In the genomic region with DNA sequence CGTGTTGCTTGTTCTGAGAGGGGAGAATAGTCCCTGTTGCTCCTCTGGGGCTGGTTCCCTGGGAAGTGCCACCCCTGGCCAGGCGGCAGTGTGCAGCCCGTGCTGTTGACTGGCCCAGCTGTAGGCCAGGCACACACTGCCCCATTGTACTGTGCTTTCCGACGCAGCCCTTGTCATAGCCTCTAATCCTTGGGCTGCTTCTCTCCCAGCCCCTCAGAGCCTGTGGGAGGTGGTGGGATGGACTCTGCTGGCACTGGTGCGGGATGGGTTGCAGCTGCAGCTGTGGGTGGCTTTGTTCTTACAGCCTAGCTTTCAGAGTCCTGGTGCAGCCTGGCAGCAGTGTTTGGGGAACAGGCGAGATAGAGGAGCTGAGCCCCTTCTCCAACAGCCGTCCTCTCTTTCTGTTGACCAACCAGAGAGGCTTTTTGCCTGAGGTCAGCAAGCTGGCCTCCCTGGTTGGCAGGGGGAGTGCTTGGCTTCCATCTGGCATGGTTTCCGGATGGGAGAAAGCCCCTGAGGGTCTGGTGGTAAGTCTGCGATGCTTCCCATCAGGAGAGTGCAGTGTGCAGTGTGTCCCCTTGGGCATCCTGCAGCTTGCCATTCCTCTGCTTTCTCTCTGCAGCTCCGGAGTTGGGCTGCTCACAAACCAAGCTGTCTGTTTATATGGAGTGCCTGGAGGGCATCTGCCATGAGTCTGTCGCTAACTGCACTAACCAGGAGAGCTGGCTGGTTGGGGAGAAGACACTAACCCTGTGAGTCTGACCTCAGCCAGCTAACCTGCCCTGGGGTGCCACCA, we compare ENCODE assay signal across 1 cellular context.
TF ChIP-seq lines count a peak whose summit lies in the region.

No MANE protein-coding gene starts in this region.

TF ChIP-seq in GM23338, 12 proteins besides CTCF, POLR2A, EP300 and RAD21 (continued from another document):
- TF ChIP-seq, protein P1, sequence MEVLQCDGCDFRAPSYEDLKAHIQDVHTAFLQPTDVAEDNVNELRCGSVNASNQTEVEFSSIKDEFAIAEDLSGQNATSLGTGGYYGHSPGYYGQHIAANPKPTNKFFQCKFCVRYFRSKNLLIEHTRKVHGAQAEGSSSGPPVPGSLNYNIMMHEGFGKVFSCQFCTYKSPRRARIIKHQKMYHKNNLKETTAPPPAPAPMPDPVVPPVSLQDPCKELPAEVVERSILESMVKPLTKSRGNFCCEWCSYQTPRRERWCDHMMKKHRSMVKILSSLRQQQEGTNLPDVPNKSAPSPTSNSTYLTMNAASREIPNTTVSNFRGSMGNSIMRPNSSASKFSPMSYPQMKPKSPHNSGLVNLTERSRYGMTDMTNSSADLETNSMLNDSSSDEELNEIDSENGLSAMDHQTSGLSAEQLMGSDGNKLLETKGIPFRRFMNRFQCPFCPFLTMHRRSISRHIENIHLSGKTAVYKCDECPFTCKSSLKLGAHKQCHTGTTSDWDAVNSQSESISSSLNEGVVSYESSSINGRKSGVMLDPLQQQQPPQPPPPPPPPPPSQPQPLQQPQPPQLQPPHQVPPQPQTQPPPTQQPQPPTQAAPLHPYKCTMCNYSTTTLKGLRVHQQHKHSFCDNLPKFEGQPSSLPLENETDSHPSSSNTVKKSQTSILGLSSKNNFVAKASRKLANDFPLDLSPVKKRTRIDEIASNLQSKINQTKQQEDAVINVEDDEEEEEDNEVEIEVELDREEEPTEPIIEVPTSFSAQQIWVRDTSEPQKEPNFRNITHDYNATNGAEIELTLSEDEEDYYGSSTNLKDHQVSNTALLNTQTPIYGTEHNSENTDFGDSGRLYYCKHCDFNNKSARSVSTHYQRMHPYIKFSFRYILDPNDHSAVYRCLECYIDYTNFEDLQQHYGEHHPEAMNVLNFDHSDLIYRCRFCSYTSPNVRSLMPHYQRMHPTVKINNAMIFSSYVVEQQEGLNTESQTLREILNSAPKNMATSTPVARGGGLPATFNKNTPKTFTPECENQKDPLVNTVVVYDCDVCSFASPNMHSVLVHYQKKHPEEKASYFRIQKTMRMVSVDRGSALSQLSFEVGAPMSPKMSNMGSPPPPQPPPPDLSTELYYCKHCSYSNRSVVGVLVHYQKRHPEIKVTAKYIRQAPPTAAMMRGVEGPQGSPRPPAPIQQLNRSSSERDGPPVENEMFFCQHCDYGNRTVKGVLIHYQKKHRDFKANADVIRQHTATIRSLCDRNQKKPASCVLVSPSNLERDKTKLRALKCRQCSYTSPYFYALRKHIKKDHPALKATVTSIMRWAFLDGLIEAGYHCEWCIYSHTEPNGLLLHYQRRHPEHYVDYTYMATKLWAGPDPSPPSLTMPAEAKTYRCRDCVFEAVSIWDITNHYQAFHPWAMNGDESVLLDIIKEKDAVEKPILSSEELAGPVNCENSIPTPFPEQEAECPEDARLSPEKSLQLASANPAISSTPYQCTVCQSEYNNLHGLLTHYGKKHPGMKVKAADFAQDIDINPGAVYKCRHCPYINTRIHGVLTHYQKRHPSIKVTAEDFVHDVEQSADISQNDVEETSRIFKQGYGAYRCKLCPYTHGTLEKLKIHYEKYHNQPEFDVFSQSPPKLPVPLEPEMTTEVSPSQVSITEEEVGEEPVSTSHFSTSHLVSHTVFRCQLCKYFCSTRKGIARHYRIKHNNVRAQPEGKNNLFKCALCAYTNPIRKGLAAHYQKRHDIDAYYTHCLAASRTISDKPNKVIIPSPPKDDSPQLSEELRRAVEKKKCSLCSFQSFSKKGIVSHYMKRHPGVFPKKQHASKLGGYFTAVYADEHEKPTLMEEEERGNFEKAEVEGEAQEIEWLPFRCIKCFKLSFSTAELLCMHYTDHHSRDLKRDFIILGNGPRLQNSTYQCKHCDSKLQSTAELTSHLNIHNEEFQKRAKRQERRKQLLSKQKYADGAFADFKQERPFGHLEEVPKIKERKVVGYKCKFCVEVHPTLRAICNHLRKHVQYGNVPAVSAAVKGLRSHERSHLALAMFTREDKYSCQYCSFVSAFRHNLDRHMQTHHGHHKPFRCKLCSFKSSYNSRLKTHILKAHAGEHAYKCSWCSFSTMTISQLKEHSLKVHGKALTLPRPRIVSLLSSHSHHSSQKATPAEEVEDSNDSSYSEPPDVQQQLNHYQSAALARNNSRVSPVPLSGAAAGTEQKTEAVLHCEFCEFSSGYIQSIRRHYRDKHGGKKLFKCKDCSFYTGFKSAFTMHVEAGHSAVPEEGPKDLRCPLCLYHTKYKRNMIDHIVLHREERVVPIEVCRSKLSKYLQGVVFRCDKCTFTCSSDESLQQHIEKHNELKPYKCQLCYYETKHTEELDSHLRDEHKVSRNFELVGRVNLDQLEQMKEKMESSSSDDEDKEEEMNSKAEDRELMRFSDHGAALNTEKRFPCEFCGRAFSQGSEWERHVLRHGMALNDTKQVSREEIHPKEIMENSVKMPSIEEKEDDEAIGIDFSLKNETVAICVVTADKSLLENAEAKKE (CRISPR knock-in tag; IDR thresholded peaks at IDR 0.05), result no peak
- TF ChIP-seq ETS1 (IDR thresholded peaks at IDR 0.05), result no peak
- no peak for TF ChIP-seq STAT1 (IDR thresholded peaks at IDR 0.05; ENCODE audit: unreplicated experiment)
- no peak for TF ChIP-seq ZNF331 (CRISPR knock-in tag; IDR thresholded peaks at IDR 0.05; ENCODE audit: low read depth)
- no peak for TF ChIP-seq CREB1 (CRISPR knock-in tag; IDR thresholded peaks at IDR 0.05; ENCODE audit: low read depth)
- no peak for TF ChIP-seq EZH2 (IDR thresholded peaks at IDR 0.05; ENCODE audit: low read depth, unreplicated experiment)
- no peak for TF ChIP-seq EZH2phosphoT487 (IDR thresholded peaks at IDR 0.05; ENCODE audit: unreplicated experiment)
- no peak for TF ChIP-seq JUNB (IDR thresholded peaks at IDR 0.05; ENCODE audit: unreplicated experiment)
- TF ChIP-seq, protein P2, sequence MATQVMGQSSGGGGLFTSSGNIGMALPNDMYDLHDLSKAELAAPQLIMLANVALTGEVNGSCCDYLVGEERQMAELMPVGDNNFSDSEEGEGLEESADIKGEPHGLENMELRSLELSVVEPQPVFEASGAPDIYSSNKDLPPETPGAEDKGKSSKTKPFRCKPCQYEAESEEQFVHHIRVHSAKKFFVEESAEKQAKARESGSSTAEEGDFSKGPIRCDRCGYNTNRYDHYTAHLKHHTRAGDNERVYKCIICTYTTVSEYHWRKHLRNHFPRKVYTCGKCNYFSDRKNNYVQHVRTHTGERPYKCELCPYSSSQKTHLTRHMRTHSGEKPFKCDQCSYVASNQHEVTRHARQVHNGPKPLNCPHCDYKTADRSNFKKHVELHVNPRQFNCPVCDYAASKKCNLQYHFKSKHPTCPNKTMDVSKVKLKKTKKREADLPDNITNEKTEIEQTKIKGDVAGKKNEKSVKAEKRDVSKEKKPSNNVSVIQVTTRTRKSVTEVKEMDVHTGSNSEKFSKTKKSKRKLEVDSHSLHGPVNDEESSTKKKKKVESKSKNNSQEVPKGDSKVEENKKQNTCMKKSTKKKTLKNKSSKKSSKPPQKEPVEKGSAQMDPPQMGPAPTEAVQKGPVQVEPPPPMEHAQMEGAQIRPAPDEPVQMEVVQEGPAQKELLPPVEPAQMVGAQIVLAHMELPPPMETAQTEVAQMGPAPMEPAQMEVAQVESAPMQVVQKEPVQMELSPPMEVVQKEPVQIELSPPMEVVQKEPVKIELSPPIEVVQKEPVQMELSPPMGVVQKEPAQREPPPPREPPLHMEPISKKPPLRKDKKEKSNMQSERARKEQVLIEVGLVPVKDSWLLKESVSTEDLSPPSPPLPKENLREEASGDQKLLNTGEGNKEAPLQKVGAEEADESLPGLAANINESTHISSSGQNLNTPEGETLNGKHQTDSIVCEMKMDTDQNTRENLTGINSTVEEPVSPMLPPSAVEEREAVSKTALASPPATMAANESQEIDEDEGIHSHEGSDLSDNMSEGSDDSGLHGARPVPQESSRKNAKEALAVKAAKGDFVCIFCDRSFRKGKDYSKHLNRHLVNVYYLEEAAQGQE (IDR thresholded peaks at IDR 0.05; ENCODE audit: unreplicated experiment), result no peak
- no peak for TF ChIP-seq POLR2AphosphoS5 (IDR thresholded peaks at IDR 0.05; ENCODE audit: low read depth)
